Comparison of ENCODE assay signal across 30 cellular contexts in the genomic region with DNA sequence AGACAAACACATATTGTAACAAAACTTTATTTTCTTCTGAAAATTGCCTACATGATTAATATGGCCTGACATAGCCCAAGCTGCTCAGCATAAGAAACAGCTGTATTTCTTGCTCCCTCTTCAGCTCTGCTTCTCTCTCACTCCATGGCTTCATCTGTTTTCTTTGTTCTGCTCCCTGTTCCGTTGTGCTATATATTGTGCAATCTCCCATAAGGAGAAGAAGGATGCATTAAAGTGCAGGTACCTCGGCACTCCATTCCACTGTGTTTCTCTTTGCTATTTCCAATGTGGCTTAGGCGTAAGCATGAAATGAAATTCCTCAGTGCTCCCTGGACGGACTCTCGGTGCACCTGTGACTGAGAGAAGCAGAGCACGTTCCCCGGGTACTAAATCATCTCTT.
"Had no signal": no experiment of that assay in that cellular context is flagged by ENCODE, and none has a peak within 500 bp of the region (broad histone marks: within the 10 kb centered on the region; RNA-seq: fewer than 3 reads in every experiment).

No MANE protein-coding gene starts in this region.

- H3K36me3 Mint-ChIP-seq: natural killer cell; stimulated activated memory B cell treated with anti-CD40 and anti-IgM and Interleukin-4, amounts not matched to agents 10 μg/mL and 1 μg/mL and 100 μg/mL, for 72 hours had no signal

- H3K4me3 ChIP-seq: neural progenitor cell, ovary, psoas muscle, skin epidermis, smooth muscle cell, spleen, suprapubic skin, testis, tibial artery, transverse colon, upper lobe of right lung, uterus had no signal

- H3K27ac ChIP-seq: neural progenitor cell, ovary, parathyroid adenoma, psoas muscle, skin epidermis, spleen, suprapubic skin, testis, tibial artery, transverse colon, upper lobe of right lung, uterus had no signal

- H3K9me3 ChIP-seq: ovary, psoas muscle, suprapubic skin, testis, tibial artery, transverse colon, upper lobe of right lung, uterus had no signal

- H3K9ac ChIP-seq: neural progenitor cell, parathyroid adenoma had no signal

- H3K27me3 ChIP-seq: neural progenitor cell, ovary, spleen, suprapubic skin, testis, tibial artery, transverse colon, upper lobe of right lung, uterus had no signal

- DNase-seq: natural killer cell; occipital lobe; ovary; psoas muscle; right cardiac atrium; spleen; stimulated activated CD4-positive, alpha-beta T cell treated with anti-CD3 and anti-CD28 coated beads, Interleukin-12 subunit alpha, Interleukin-12 subunit beta, amount 100 ng/mL, for 4 hours; stimulated activated CD4-positive, alpha-beta T cell treated with anti-CD3 and anti-CD28 coated beads, Interleukin-1b, Interleukin-23, amount 100 ng/mL, for 48 hours; stimulated activated CD4-positive, alpha-beta T cell treated with anti-CD3 and anti-CD28 coated beads, Interleukin-4, amount 100 ng/mL, for 1 hour; stimulated activated CD4-positive, alpha-beta T cell treated with anti-CD3 and anti-CD28 coated beads, Interleukin-4, amount 100 ng/mL, for 4 hours; stimulated activated CD8-positive, alpha-beta memory T cell treated with anti-CD3 and anti-CD28 coated beads, Interleukin-4, amount 100 ng/mL, for 48 hours; stimulated activated naive CD4-positive, alpha-beta T cell; stimulated activated naive CD8-positive, alpha-beta T cell treated with anti-CD3 and anti-CD28 coated beads, Interleukin-15, amount 100 ng/mL, for 72 hours; stimulated activated naive CD8-positive, alpha-beta T cell treated with anti-CD3 and anti-CD28 coated beads, Interleukin-15, Interleukin-2, amounts not matched to agents 100 U/mL and 50 U/mL, for 24 hours; substantia nigra; testis; tibial artery; transverse colon; upper lobe of right lung; uterus had no signal

- H2AFZ ChIP-seq: neural progenitor cell, parathyroid adenoma had no signal

- H3K79me2 ChIP-seq: parathyroid adenoma had no signal

- H3K4me2 ChIP-seq: neural progenitor cell, smooth muscle cell had no signal

- H3K36me3 ChIP-seq: neural progenitor cell, ovary, spleen, suprapubic skin, tibial artery, transverse colon, upper lobe of right lung, uterus had no signal

- H3K27ac Mint-ChIP-seq: natural killer cell; nephron; neural progenitor cell; progenitor cell of endocrine pancreas; stimulated activated memory B cell treated with anti-CD40 and anti-IgM and Interleukin-4, amounts not matched to agents 10 μg/mL and 1 μg/mL and 100 μg/mL, for 72 hours; stimulated activated naive CD8-positive, alpha-beta T cell treated with anti-CD3 and anti-CD28 coated beads, Interleukin-15, amount 100 ng/mL, for 72 hours; type B pancreatic cell had no signal

- ATAC-seq: natural killer cell; psoas muscle; right cardiac atrium; sciatic nerve; stimulated activated memory B cell treated with anti-CD40 and anti-IgM and Interleukin-4, amounts not matched to agents 10 μg/mL and 1 μg/mL and 100 μg/mL, for 72 hours; stimulated activated naive CD8-positive, alpha-beta T cell treated with anti-CD3 and anti-CD28 coated beads, Interleukin-15, amount 100 ng/mL, for 72 hours; stimulated activated naive CD8-positive, alpha-beta T cell treated with anti-CD3 and anti-CD28 coated beads, Interleukin-15, Interleukin-2, amounts not matched to agents 100 U/mL and 50 U/mL, for 24 hours; upper lobe of right lung had no signal

- H3K4me1 Mint-ChIP-seq: natural killer cell; stimulated activated memory B cell treated with anti-CD40 and anti-IgM and Interleukin-4, amounts not matched to agents 10 μg/mL and 1 μg/mL and 100 μg/mL, for 72 hours; stimulated activated naive CD8-positive, alpha-beta T cell treated with anti-CD3 and anti-CD28 coated beads, Interleukin-15, amount 100 ng/mL, for 72 hours had no signal

- H3K4me3 Mint-ChIP-seq: natural killer cell; nephron; neural progenitor cell; stimulated activated memory B cell treated with anti-CD40 and anti-IgM and Interleukin-4, amounts not matched to agents 10 μg/mL and 1 μg/mL and 100 μg/mL, for 72 hours; stimulated activated naive CD8-positive, alpha-beta T cell treated with anti-CD3 and anti-CD28 coated beads, Interleukin-15, amount 100 ng/mL, for 72 hours; type B pancreatic cell had no signal

- H3K27me3 Mint-ChIP-seq: stimulated activated memory B cell treated with anti-CD40 and anti-IgM and Interleukin-4, amounts not matched to agents 10 μg/mL and 1 μg/mL and 100 μg/mL, for 72 hours; stimulated activated naive CD8-positive, alpha-beta T cell treated with anti-CD3 and anti-CD28 coated beads, Interleukin-15, amount 100 ng/mL, for 72 hours; type B pancreatic cell had no signal

- H3K4me1 ChIP-seq: parathyroid adenoma, psoas muscle, spleen, suprapubic skin, testis, tibial artery, transverse colon, upper lobe of right lung, uterus had no signal
